ENCODE assay signal across 13 cellular contexts in the genomic region with DNA sequence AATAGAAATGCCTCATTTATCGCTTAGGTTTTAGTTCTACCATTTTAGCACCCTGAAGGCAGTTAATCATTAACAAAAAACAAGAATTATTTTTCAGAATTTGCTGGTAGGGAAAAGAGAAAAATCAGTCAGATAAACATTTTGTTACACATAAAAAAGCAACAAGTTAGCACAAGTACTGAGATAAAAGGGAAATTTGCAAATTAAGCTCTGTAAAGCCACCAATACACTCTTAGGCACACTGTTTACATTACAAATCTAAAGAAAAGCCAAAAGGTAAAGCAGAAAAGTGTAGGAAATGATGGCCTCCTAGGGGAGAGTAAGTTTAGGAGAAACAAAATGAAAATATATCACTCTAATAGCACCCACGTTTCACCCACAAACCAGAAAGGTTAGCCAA. TPM values are rescaled to one million over a fixed set of nuclear protein-coding genes. Genes with fewer than 3 reads are reported as not detected.
DNase-seq lines count a peak whose midpoint lies in the region; ATAC-seq lines count a peak whose summit lies in the region.
"Had no signal": no experiment of that assay in that cellular context is flagged by ENCODE, and none has a peak within 500 bp of the region (broad histone marks: within the 10 kb centered on the region; RNA-seq: fewer than 3 reads in every experiment).

No MANE protein-coding gene starts in this region.

- H3K9me3 ChIP-seq in BLaER1 (no peaks in the 10 kb centered on the region), ES-I3 (ENCODE audit: control insufficient read depth, insufficient read depth, low read length) (no peaks in the 10 kb centered on the region)
- H3K9me3 ChIP-seq: adrenal gland had no signal

- H3K4me1 ChIP-seq in BLaER1, result peaks cover 42% of the 10 kb centered on the region
- peaks cover 8% of the 10 kb centered on the region; the same call in 1 of the 2 replicates for H3K4me1 ChIP-seq in ES-I3 (ENCODE audit: insufficient read depth, low read length)

- H3K4me3 Mint-ChIP-seq in activated T-helper 2 cell treated with anti-CD3 and anti-CD28 coated beads, Interferon-gamma antibody, Interleukin-2, Interleukin-4, amounts not matched to agents 10 μg/mL and 5 μg/mL and 100 μg/mL, durations not matched to agents 14 hours and 24 hours and 36 hours (ENCODE audit: low read depth), result peak overlapping the region; percentile 84
- peak overlapping the region in 6 of 8 donors; percentile 47 to 98 (median 97) for H3K4me3 Mint-ChIP-seq in naive B cell

- no peaks in the 10 kb centered on the region for H3K27me3 ChIP-seq in BLaER1
- H3K27me3 ChIP-seq: adrenal gland had no signal

- ATAC-seq in naive B cell (ENCODE audit: low read depth in 2 of 2), result no peak
- no peak for ATAC-seq in HG03378 (IDR thresholded peaks at IDR 0.05; ENCODE audit: unreplicated experiment)

- no peaks in the 10 kb centered on the region for H3K9me3 Mint-ChIP-seq in activated T-helper 2 cell treated with anti-CD3 and anti-CD28 coated beads, Interferon-gamma antibody, Interleukin-2, Interleukin-4, amounts not matched to agents 10 μg/mL and 5 μg/mL and 100 μg/mL, durations not matched to agents 14 hours and 24 hours and 36 hours
- no peaks in the 10 kb centered on the region for H3K9me3 Mint-ChIP-seq in naive B cell
- H3K9me3 Mint-ChIP-seq: memory B cell had no signal

- H3K4me1 Mint-ChIP-seq in activated T-helper 2 cell treated with anti-CD3 and anti-CD28 coated beads, Interferon-gamma antibody, Interleukin-2, Interleukin-4, amounts not matched to agents 10 μg/mL and 5 μg/mL and 100 μg/mL, durations not matched to agents 14 hours and 24 hours and 36 hours (ENCODE audit: low read depth), result peaks cover 64% of the 10 kb centered on the region
- H3K4me1 Mint-ChIP-seq in naive B cell, result peaks cover 43 to 63% (median 57%) of the 10 kb centered on the region in 3 donors

- no peak for DNase-seq in activated T-helper 2 cell treated with anti-CD3 and anti-CD28 coated beads, Interferon-gamma antibody, Interleukin-2, Interleukin-4, amounts not matched to agents 10 μg/mL and 5 μg/mL and 100 μg/mL, durations not matched to agents 14 hours and 24 hours and 36 hours (ENCODE audit: low spot score)
- DNase-seq in naive B cell, result no peak
- no peak for DNase-seq in DMS153 treated with DMSO at 0.1 percent for 48 hours (lab: John Stamatoyannopoulos, UW; ENCODE audit: unreplicated experiment)
- no peak for DNase-seq in Ammon's horn (ENCODE audit: low spot score)
- DNase-seq in NCI-H526 treated with DMSO at 0.1 percent for 48 hours (lab: John Stamatoyannopoulos, UW), result no peak
- DNase-seq: H7, NCI-H2227 treated with DMSO at 0.1 percent for 48 hours had no signal

- peaks cover 96% of the 10 kb centered on the region for H3K36me3 Mint-ChIP-seq in activated T-helper 2 cell treated with anti-CD3 and anti-CD28 coated beads, Interferon-gamma antibody, Interleukin-2, Interleukin-4, amounts not matched to agents 10 μg/mL and 5 μg/mL and 100 μg/mL, durations not matched to agents 14 hours and 24 hours and 36 hours (ENCODE audit: low read depth)
- no peaks in the 10 kb centered on the region for H3K36me3 Mint-ChIP-seq in naive B cell
- H3K36me3 Mint-ChIP-seq: memory B cell had no signal

- intact Hi-C loops in activated T-helper 2 cell treated with anti-CD3 and anti-CD28 coated beads, Interferon-gamma antibody, Interleukin-2, Interleukin-4, amounts not matched to agents 10 μg/mL and 5 μg/mL and 100 μg/mL, durations not matched to agents 14 hours and 24 hours and 36 hours (cut with micrococcal nuclease), result loop anchor here (5.0 to 10.0 kb wide), 2 partner anchors 316 to 1912 kb away; a partner anchor contains a TSS

- H3K36me3 ChIP-seq in BLaER1 (peaks cover 9% of the 10 kb centered on the region; the same call in 1 of the 2 replicates), ES-I3 (ENCODE audit: insufficient read depth, low read length) (no peaks in the 10 kb centered on the region)
- H3K36me3 ChIP-seq: adrenal gland had no signal

- no peaks in the 10 kb centered on the region for H3K27me3 Mint-ChIP-seq in activated T-helper 2 cell treated with anti-CD3 and anti-CD28 coated beads, Interferon-gamma antibody, Interleukin-2, Interleukin-4, amounts not matched to agents 10 μg/mL and 5 μg/mL and 100 μg/mL, durations not matched to agents 14 hours and 24 hours and 36 hours (ENCODE audit: low read depth)
- no peaks in the 10 kb centered on the region for H3K27me3 Mint-ChIP-seq in naive B cell

- H3K27ac Mint-ChIP-seq in activated T-helper 2 cell treated with anti-CD3 and anti-CD28 coated beads, Interferon-gamma antibody, Interleukin-2, Interleukin-4, amounts not matched to agents 10 μg/mL and 5 μg/mL and 100 μg/mL, durations not matched to agents 14 hours and 24 hours and 36 hours, result peak overlapping the region; percentile 93
- H3K27ac Mint-ChIP-seq in naive B cell, result peak overlapping the region in 5 of 6 donors; percentile 64 to 98 (median 90)

- no peak overlapping the region for H3K4me3 ChIP-seq in BLaER1

- H3K9ac ChIP-seq in BLaER1, result no peak overlapping the region
- 0 out of 2 replicates have a peak overlapping the region, but pooled peaks have one; percentile 80 for H3K9ac ChIP-seq in ES-I3 (ENCODE audit: low read depth, low read length)

- H3K4me2 ChIP-seq in BLaER1, result peak overlapping the region; percentile 86

- H4K20me1 ChIP-seq in BLaER1, result peaks cover 52% of the 10 kb centered on the region

- 0 out of 2 replicates have a peak overlapping the region, but pooled peaks have one; percentile 28 for H3K27ac ChIP-seq in BLaER1
- H3K27ac ChIP-seq: RWPE1 had no signal

RNA-seq across cellular contexts. Expression of a gene that starts 1.5 kb away (rescaled TPM):
- total RNA-seq in activated T-helper 2 cell treated with anti-CD3 and anti-CD28 coated beads, Interferon-gamma antibody, Interleukin-2, Interleukin-4, amounts not matched to agents 10 μg/mL and 5 μg/mL and 100 μg/mL, durations not matched to agents 14 hours and 24 hours and 36 hours, result 831 and 866 TPM in 2 replicates
- 10 to 100 TPM; 44.5 to 68.6 (median 58.7) TPM for polyA plus RNA-seq in naive B cell (ENCODE audit: low read depth in 6 of 6)
